38 cellular contexts compared by ENCODE assay signal in the genomic region with DNA sequence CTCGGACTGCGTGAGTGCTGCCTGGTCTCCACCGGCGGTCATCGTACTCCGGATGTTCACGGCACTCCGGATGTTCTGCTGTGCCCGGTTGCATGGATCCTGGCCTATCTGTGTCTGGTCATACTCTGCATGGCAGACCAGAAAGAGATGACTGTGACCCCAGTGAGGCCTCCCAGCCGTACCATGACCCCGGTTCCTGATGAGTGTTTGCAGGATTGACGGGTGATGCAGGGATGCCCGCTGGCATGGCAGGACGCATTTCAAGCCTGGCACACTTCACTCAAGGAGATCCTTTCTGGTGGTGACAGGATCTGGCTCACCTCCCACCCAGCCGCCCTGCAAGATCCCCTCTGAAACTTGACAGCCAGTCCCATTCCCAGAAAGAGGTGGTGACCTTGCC. TPM values are rescaled to one million over a fixed set of nuclear protein-coding genes. Genes with fewer than 3 reads are reported as not detected.
"Had no signal": no experiment of that assay in that cellular context is flagged by ENCODE, and none has a peak within 500 bp of the region (broad histone marks: within the 10 kb centered on the region; RNA-seq: fewer than 3 reads in every experiment).

No MANE protein-coding gene starts in this region.

- H3K9me3 ChIP-seq: MG63 had no signal

- H3K36me3 ChIP-seq: MG63 had no signal

- H3K27me3 ChIP-seq: MG63 had no signal

- DNase-seq: Karpas-422, Kasumi-1, MG63, MM.1S, MV-4-11, NCI-H1048, NCI-H1092, NCI-H1092 treated with DMSO at 0.1 percent for 48 hours, NCI-H1105, NCI-H1105 treated with DMSO at 0.1 percent for 48 hours, NCI-H1417, NCI-H1417 treated with DMSO at 0.1 percent for 48 hours, NCI-H1436, NCI-H1436 treated with DMSO at 0.1 percent for 48 hours, NCI-H146, NCI-H1694, NCI-H1694 treated with DMSO at 0.1 percent for 48 hours, NCI-H187, NCI-H187 treated with DMSO at 0.1 percent for 48 hours, NCI-H1930, NCI-H2029, NCI-H2029 treated with DMSO at 0.1 percent for 48 hours, NCI-H2081, NCI-H2081 treated with DMSO at 0.1 percent for 48 hours, NCI-H2107, NCI-H2171, NCI-H2171 treated with DMSO at 0.1 percent for 48 hours, NCI-H2227 treated with DMSO at 0.1 percent for 48 hours, NCI-H226, NCI-H345, NCI-H446, NCI-H446 treated with DMSO at 0.1 percent for 48 hours, NCI-H510A, NCI-H510A treated with DMSO at 0.1 percent for 48 hours, NCI-H524, NCI-H524 treated with DMSO at 0.1 percent for 48 hours had no signal

- H3K4me3 ChIP-seq: MG63 had no signal

RNA-seq across cellular contexts. Expression of gene GLB1L2, which starts 6.3 kb away (rescaled TPM):
- total RNA-seq: LHCN-M2, M059J had no signal
